12 cellular contexts compared by ENCODE assay signal in genomic region chr12:45966486-45966885, GRCh38. TPM values are rescaled to one million over a fixed set of nuclear protein-coding genes. Genes with fewer than 3 reads are reported as not detected.
A peak's percentile ranks its signal among the peaks of the same experiment; 100 is the strongest.
DNase-seq lines count a peak whose midpoint lies in the region; ATAC-seq, FAIRE-seq and TF ChIP-seq lines count a peak whose summit lies in the region.
"Had no signal": no experiment of that assay in that cellular context is flagged by ENCODE, and none has a peak within 500 bp of the region (broad histone marks: within the 10 kb centered on the region; RNA-seq: fewer than 3 reads in every experiment).

No MANE protein-coding gene starts in this region.

- no peak overlapping the region for H3K27ac ChIP-seq in body of pancreas
- no peak overlapping the region for H3K27ac ChIP-seq in kidney (ENCODE audit: low read depth in 2 of 2, low read length in 2 of 2)

- TF ChIP-seq CTCF in body of pancreas (IDR thresholded peaks at IDR 0.05) (no peak), kidney (IDR thresholded peaks at IDR 0.05; ENCODE audit: borderline replicate concordance, extremely low read depth, insufficient read depth) (no peak)

- no peaks in the 10 kb centered on the region for H3K27me3 ChIP-seq in body of pancreas
- H3K27me3 ChIP-seq: adrenal gland had no signal

- H3K36me3 ChIP-seq in body of pancreas (replicated peaks in 1 of 2; ENCODE audit: insufficient read depth in 1 of 2, low read depth in 2 of 2) (peaks cover 0 to 3% of the 10 kb centered on the region in 2 donors), kidney (ENCODE audit: control insufficient read depth in 1 of 2, insufficient read depth in 2 of 2, low read length in 2 of 2) (peaks cover 5 to 8% of the 10 kb centered on the region in 2 donors)

- 25 to 28% methylated on average over 1 of the region's 1 CpG for WGBS in body of pancreas, 2 donors

- H3K9ac ChIP-seq in kidney (ENCODE audit: low read length in 2 of 2) = no peak overlapping the region

- DNase-seq in SIG-M5 treated with dmso at 0.1 percent for 504 hours (lab: John Stamatoyannopoulos, UW; ENCODE audit: unreplicated experiment) = peak; percentile 5
- DNase-seq in SIG-M5 (lab: John Stamatoyannopoulos, UW) = no peak
- DNase-seq in body of pancreas = no peak
- DNase-seq in kidney = no peak
- peak; percentile 23 for DNase-seq in stromal cell of bone marrow (ENCODE audit: low read depth)
- no peak for DNase-seq in SW480 (ENCODE audit: low spot score)
- no peak for DNase-seq in NCI-H2081 treated with DMSO at 0.1 percent for 48 hours (lab: John Stamatoyannopoulos, UW)
- DNase-seq: adrenal gland, H7, NCI-H510A had no signal

- H3K4me1 ChIP-seq in body of pancreas (peaks cover 38% of the 10 kb centered on the region), kidney (ENCODE audit: control insufficient read depth in 1 of 2, insufficient read depth in 1 of 2, low read depth in 1 of 2, low read length in 2 of 2) (no peaks in the 10 kb centered on the region)

- ATAC-seq in body of pancreas (peak; percentile 48), HG03521 (IDR thresholded peaks at IDR 0.05; ENCODE audit: unreplicated experiment) (no peak)

- intact Hi-C loops in body of pancreas (cut with DNase I) (no loop called here), kidney (cut with DNase I) (no loop called here)

- H3K9me3 ChIP-seq in body of pancreas = no peaks in the 10 kb centered on the region
- no peaks in the 10 kb centered on the region for H3K9me3 ChIP-seq in kidney (ENCODE audit: control insufficient read depth in 1 of 2, low read length in 2 of 2)
- H3K9me3 ChIP-seq: adrenal gland had no signal

- H3K4me3 ChIP-seq in body of pancreas (no peak overlapping the region), kidney (ENCODE audit: low read length in 2 of 2) (no peak overlapping the region)
- H3K4me3 ChIP-seq: adrenal gland had no signal

- TF ChIP-seq POLR2A in body of pancreas (IDR thresholded peaks at IDR 0.05) = no peak

- FAIRE-seq in kidney (lab: Jason Lieb, UNC) = peak; percentile 32
- FAIRE-seq: TTC549 had no signal

RNA-seq across cellular contexts. Expression of gene SCAF11, which starts 23.9 kb away (rescaled TPM):
- total RNA-seq in body of pancreas (100 to 1,000 TPM in 1 of 2 donors, 10 to 100 TPM in 1; 79.1 to 104 TPM), kidney (129 TPM)
- 21.0 TPM for polyA plus RNA-seq in kidney (ENCODE audit: insufficient read depth, low read depth, low replicate concordance)

Comparison
In these comparisons a context has a peak if more than half of its experiments do, and no peak if none do; other contexts are left out.
1. DNase-seq: peak in SIG-M5 treated with dmso at 0.1 percent for 504 hours (single experiment) and stromal cell of bone marrow (single experiment); none in SIG-M5 (single experiment), body of pancreas (0 of 4), kidney (single experiment), SW480 (single experiment) and NCI-H2081 treated with DMSO at 0.1 percent for 48 hours (single experiment).